Comparison of ENCODE assay signal across 15 cellular contexts in genomic region chr10:102311025-102311420, GRCh38.
DNase-seq lines count a peak whose midpoint lies in the region; ATAC-seq lines count a peak whose summit lies in the region.
"Had no signal": no experiment of that assay in that cellular context is flagged by ENCODE, and none has a peak within 500 bp of the region (broad histone marks: within the 10 kb centered on the region; RNA-seq: fewer than 3 reads in every experiment).

No MANE protein-coding gene starts in this region.

- peaks cover 20% of the 10 kb centered on the region for H3K36me3 Mint-ChIP-seq in activated CD4-positive, alpha-beta memory T cell treated with anti-CD3 and anti-CD28 coated beads for 36 hours
- H3K36me3 Mint-ChIP-seq in activated CD4-positive, alpha-beta memory T cell treated with anti-CD3 and anti-CD28 coated beads, Interleukin-2, amount 10 ng/mL, durations not matched to agents 7 days and 5 days (ENCODE audit: low read depth): peaks cover 11% of the 10 kb centered on the region
- H3K36me3 Mint-ChIP-seq in T-helper 17 cell (ENCODE audit: low read depth): peaks cover 2% of the 10 kb centered on the region

- H3K27ac Mint-ChIP-seq in activated CD4-positive, alpha-beta memory T cell treated with anti-CD3 and anti-CD28 coated beads for 36 hours: peak overlapping the region; percentile 58
- no peak overlapping the region for H3K27ac Mint-ChIP-seq in activated CD4-positive, alpha-beta memory T cell treated with anti-CD3 and anti-CD28 coated beads, Interleukin-2, amount 10 ng/mL, durations not matched to agents 7 days and 5 days
- peak overlapping the region; percentile 34 for H3K27ac Mint-ChIP-seq in T-helper 17 cell
- H3K27ac Mint-ChIP-seq: stimulated activated naive CD8-positive, alpha-beta T cell treated with anti-CD3 and anti-CD28 coated beads, Interleukin-15, amount 100 ng/mL, for 72 hours had no signal

- peak overlapping the region in 2 of 3 donors; percentile 1 to 4 for H3K9ac ChIP-seq in skeletal muscle tissue (ENCODE audit: low read depth in 1 of 3, low read length in 3 of 3)

- H3K27me3 Mint-ChIP-seq in activated CD4-positive, alpha-beta memory T cell treated with anti-CD3 and anti-CD28 coated beads for 36 hours: no peaks in the 10 kb centered on the region
- no peaks in the 10 kb centered on the region for H3K27me3 Mint-ChIP-seq in activated CD4-positive, alpha-beta memory T cell treated with anti-CD3 and anti-CD28 coated beads, Interleukin-2, amount 10 ng/mL, durations not matched to agents 7 days and 5 days
- no peaks in the 10 kb centered on the region for H3K27me3 Mint-ChIP-seq in T-helper 17 cell
- H3K27me3 Mint-ChIP-seq: memory B cell; stimulated activated naive CD8-positive, alpha-beta T cell treated with anti-CD3 and anti-CD28 coated beads, Interleukin-15, amount 100 ng/mL, for 72 hours had no signal

- peaks cover 46 to 63% (median 50%) of the 10 kb centered on the region in 3 donors for H3K4me1 ChIP-seq in skeletal muscle tissue (ENCODE audit: control insufficient read depth in 3 of 3, insufficient read depth in 3 of 3, low read length in 3 of 3)

- H3K4me3 ChIP-seq in skeletal muscle tissue (ENCODE audit: low read length in 3 of 3): no peak overlapping the region

- peaks cover 56% of the 10 kb centered on the region for H3K4me1 Mint-ChIP-seq in activated CD4-positive, alpha-beta memory T cell treated with anti-CD3 and anti-CD28 coated beads for 36 hours (ENCODE audit: low read depth)
- peaks cover 17% of the 10 kb centered on the region for H3K4me1 Mint-ChIP-seq in activated CD4-positive, alpha-beta memory T cell treated with anti-CD3 and anti-CD28 coated beads, Interleukin-2, amount 10 ng/mL, durations not matched to agents 7 days and 5 days
- peaks cover 37% of the 10 kb centered on the region for H3K4me1 Mint-ChIP-seq in T-helper 17 cell

- H3K9me3 ChIP-seq in T-helper 17 cell (ENCODE audit: control insufficient read depth, low read length, poor library complexity, severe bottlenecking) (no peaks in the 10 kb centered on the region), skeletal muscle tissue (ENCODE audit: control insufficient read depth in 3 of 3, low read length in 3 of 3) (no peaks in the 10 kb centered on the region)

- no peaks in the 10 kb centered on the region for H3K9me3 Mint-ChIP-seq in activated CD4-positive, alpha-beta memory T cell treated with anti-CD3 and anti-CD28 coated beads for 36 hours
- no peaks in the 10 kb centered on the region for H3K9me3 Mint-ChIP-seq in activated CD4-positive, alpha-beta memory T cell treated with anti-CD3 and anti-CD28 coated beads, Interleukin-2, amount 10 ng/mL, durations not matched to agents 7 days and 5 days
- H3K9me3 Mint-ChIP-seq: memory B cell; stimulated activated naive CD8-positive, alpha-beta T cell treated with anti-CD3 and anti-CD28 coated beads, Interleukin-15, amount 100 ng/mL, for 72 hours had no signal

- H3K4me3 Mint-ChIP-seq in activated CD4-positive, alpha-beta memory T cell treated with anti-CD3 and anti-CD28 coated beads for 36 hours: no peak overlapping the region
- H3K4me3 Mint-ChIP-seq in activated CD4-positive, alpha-beta memory T cell treated with anti-CD3 and anti-CD28 coated beads, Interleukin-2, amount 10 ng/mL, durations not matched to agents 7 days and 5 days: no peak overlapping the region
- H3K4me3 Mint-ChIP-seq in T-helper 17 cell: no peak overlapping the region
- H3K4me3 Mint-ChIP-seq: memory B cell; stimulated activated naive CD8-positive, alpha-beta T cell treated with anti-CD3 and anti-CD28 coated beads, Interleukin-15, amount 100 ng/mL, for 72 hours had no signal

- ATAC-seq in T-helper 17 cell: no peak
- no peak for ATAC-seq in HG02759 (IDR thresholded peaks at IDR 0.05; ENCODE audit: unreplicated experiment)
- ATAC-seq: stimulated activated naive CD8-positive, alpha-beta T cell treated with anti-CD3 and anti-CD28 coated beads, Interleukin-15, amount 100 ng/mL, for 72 hours had no signal

- CTCF ChIA-PET in activated CD4-positive, alpha-beta memory T cell treated with anti-CD3 and anti-CD28 coated beads for 36 hours (lab: Charles Lee): interaction anchor here (2.2 to 9.9 kb wide), 3 partner anchors 39 to 80 kb away, joined by 11 to 67 read pairs (median 42); no protein-coding TSS in a partner anchor
- CTCF ChIA-PET in activated CD4-positive, alpha-beta memory T cell treated with anti-CD3 and anti-CD28 coated beads, Interleukin-2, amount 10 ng/mL, durations not matched to agents 7 days and 5 days (lab: Charles Lee): interaction anchor here (0.9 to 5.9 kb wide), 2 partner anchors 40 to 81 kb away, joined by 3 to 27 read pairs; no protein-coding TSS in a partner anchor

- H3K27me3 ChIP-seq in skeletal muscle tissue (ENCODE audit: control insufficient read depth in 3 of 3, insufficient read depth in 3 of 3, low read length in 3 of 3): no peaks in the 10 kb centered on the region

- POLR2A ChIA-PET in activated CD4-positive, alpha-beta memory T cell treated with anti-CD3 and anti-CD28 coated beads for 36 hours (lab: Charles Lee): interaction anchor here (1.7 kb wide), 1 partner anchor 14 kb away, joined by 3 read pairs; no protein-coding TSS in a partner anchor
- POLR2A ChIA-PET in activated CD4-positive, alpha-beta memory T cell treated with anti-CD3 and anti-CD28 coated beads, Interleukin-2, amount 10 ng/mL, durations not matched to agents 7 days and 5 days (lab: Charles Lee): no interaction called here

- H3K36me3 ChIP-seq in skeletal muscle tissue (ENCODE audit: control insufficient read depth in 3 of 3, insufficient read depth in 3 of 3, low read length in 3 of 3): no peaks in the 10 kb centered on the region

- peak overlapping the region; percentile 1 for H3K27ac ChIP-seq in skeletal muscle tissue (ENCODE audit: low read depth, low read length)

- intact Hi-C loops in activated CD4-positive, alpha-beta memory T cell treated with anti-CD3 and anti-CD28 coated beads for 36 hours (cut with micrococcal nuclease): no loop called here

- no peak for DNase-seq in activated CD4-positive, alpha-beta memory T cell treated with anti-CD3 and anti-CD28 coated beads for 36 hours
- no peak for DNase-seq in activated CD4-positive, alpha-beta memory T cell treated with anti-CD3 and anti-CD28 coated beads, Interleukin-2, amount 10 ng/mL, durations not matched to agents 7 days and 5 days
- DNase-seq in T-helper 17 cell (no peak), iris pigment epithelial cell (ENCODE audit: low read depth) (peak; percentile 40), C1 segment of cervical spinal cord (lab: John Stamatoyannopoulos, UW) (no peak)
- no peak for DNase-seq in activated CD4-positive, alpha-beta T cell treated with anti-CD3 and anti-CD28 coated beads for 1 hour
- DNase-seq: effector CD4-positive, alpha-beta T cell; NCI-H146; NCI-H2227 treated with DMSO at 0.1 percent for 48 hours; SIG-M5; stimulated activated CD4-positive, alpha-beta T cell treated with anti-CD3 and anti-CD28 coated beads, Interleukin-12 subunit alpha, Interleukin-12 subunit beta, amount 100 ng/mL, for 4 hours; stimulated activated naive CD8-positive, alpha-beta T cell treated with anti-CD3 and anti-CD28 coated beads, Interleukin-15, amount 100 ng/mL, for 72 hours had no signal
